ENCODE assay signal across 16 cellular contexts in the genomic region with DNA sequence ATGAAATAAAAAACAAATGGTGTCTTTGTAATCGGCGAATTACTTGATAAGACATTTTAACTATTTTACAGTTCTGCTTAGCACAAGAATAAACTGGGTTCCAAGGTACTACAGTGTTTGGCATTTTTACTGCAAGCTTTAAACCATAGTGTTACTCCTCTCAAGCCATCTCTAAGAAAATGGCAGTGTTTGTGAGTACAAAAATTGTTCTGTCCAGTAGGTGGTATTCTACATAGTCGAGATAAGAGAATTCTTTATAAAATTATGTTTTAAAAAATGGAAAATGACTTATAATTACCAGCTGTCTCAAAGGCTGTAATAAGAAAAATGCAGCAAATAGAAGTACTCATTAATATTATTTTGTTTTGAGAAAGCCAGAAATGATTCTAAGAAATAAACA.
"Had no signal": no experiment of that assay in that cellular context is flagged by ENCODE, and none has a peak within 500 bp of the region (broad histone marks: within the 10 kb centered on the region; RNA-seq: fewer than 3 reads in every experiment).

No MANE protein-coding gene starts in this region.

- H3K27me3 ChIP-seq: ascending aorta, ovary, stomach, thyroid gland, uterus had no signal

- H3K4me3 ChIP-seq: ascending aorta, coronary artery, ovary, stomach, thyroid gland, uterus had no signal

- H3K9me3 ChIP-seq: ovary, stomach, thyroid gland, uterus had no signal

- DNase-seq: activated CD4-positive, alpha-beta T cell treated with anti-CD3 and anti-CD28 coated beads, Interleukin-2, amount 50 U/mL, for 4 hours; activated CD4-positive, CD25-positive, alpha-beta regulatory T cell treated with anti-CD3 and anti-CD28 coated beads, Interleukin-2, amount 50 U/mL, for 72 hours; activated gamma-delta T cell treated with Interleukin-2 at 50 U/mL for 16 hours; activated T-cell treated with anti-CD3 and anti-CD28 coated beads, Interleukin-2, amount 50 U/mL, for 4 hours; effector CD4-positive, alpha-beta T cell; hippocampal formation; kidney glomerular epithelial cell; ovary; stimulated activated CD4-positive, alpha-beta T cell treated with anti-CD3 and anti-CD28 coated beads, Interleukin-4, amount 100 ng/mL, for 1 hour; stimulated activated CD8-positive, alpha-beta memory T cell treated with anti-CD3 and anti-CD28 coated beads, Interleukin-4, amount 100 ng/mL, for 48 hours; stomach; thyroid gland; uterus had no signal

- H3K4me3 Mint-ChIP-seq: activated T-cell treated with anti-CD3 and anti-CD28 coated beads, Interleukin-2, amount 50 U/mL, for 4 hours; T-helper 2 cell treated with Interferon-gamma antibody and Interleukin-4, amounts not matched to agents 5 μg/mL and 100 μg/mL, for 36 hours had no signal

- H3K4me1 ChIP-seq: uterus had no signal

- H3K27ac ChIP-seq: ascending aorta, coronary artery, ovary, stomach, thyroid gland, uterus had no signal

- H3K36me3 ChIP-seq: ovary, thyroid gland, uterus had no signal

- H3K27ac Mint-ChIP-seq: T-helper 2 cell treated with Interferon-gamma antibody and Interleukin-4, amounts not matched to agents 5 μg/mL and 100 μg/mL, for 36 hours had no signal
